In the genomic region with DNA sequence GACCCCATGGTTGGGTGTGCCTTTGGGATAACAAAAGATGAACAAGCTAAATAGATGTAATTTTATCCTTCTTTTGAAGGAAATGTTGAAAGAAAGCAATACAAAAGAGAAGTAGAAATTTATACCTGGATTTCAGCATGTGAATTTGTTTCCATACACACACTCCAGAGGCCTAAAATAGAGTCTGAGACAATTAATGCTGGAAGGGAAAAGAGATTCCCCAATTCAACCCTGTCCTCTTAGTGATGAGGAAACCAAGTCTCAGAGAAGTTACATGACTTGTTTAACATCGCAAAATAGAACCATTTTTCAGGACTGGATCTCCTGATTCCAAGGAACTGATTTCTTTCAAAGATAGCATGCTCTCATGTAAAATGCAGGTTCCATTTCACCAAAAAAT, we compare ENCODE assay signal across 25 cellular contexts. TPM values are rescaled to one million over a fixed set of nuclear protein-coding genes. Genes with fewer than 3 reads are reported as not detected.
"Had no signal": no experiment of that assay in that cellular context is flagged by ENCODE, and none has a peak within 500 bp of the region (broad histone marks: within the 10 kb centered on the region; RNA-seq: fewer than 3 reads in every experiment).

No MANE protein-coding gene starts in this region.

- DNase-seq: activated CD4-positive, alpha-beta memory T cell treated with anti-CD3 and anti-CD28 coated beads for 36 hours; activated CD4-positive, alpha-beta T cell treated with anti-CD3 and anti-CD28 coated beads, Interleukin-2, amount 10 ng/mL, durations not matched to agents 7 days and 5 days; activated CD4-positive, CD25-positive, alpha-beta regulatory T cell; activated CD8-positive, alpha-beta memory T cell treated with anti-CD3 and anti-CD28 coated beads for 24 hours; activated effector memory CD4-positive, alpha-beta T cell treated with anti-CD3 and anti-CD28 coated beads, Interleukin-2, amount 50 U/mL, for 16 hours; activated naive CD4-positive, alpha-beta T cell treated with Interleukin-2 at 50 U/mL for 16 hours; activated T-cell treated with anti-CD3 and anti-CD28 coated beads, Interleukin-2, amount 50 U/mL, for 4 hours; MG63; MV-4-11; NCI-H1105; NCI-H1436; NCI-H1694 treated with DMSO at 0.1 percent for 48 hours; NCI-H2029 treated with DMSO at 0.1 percent for 48 hours; NCI-H345; NCI-H510A; NCI-H69; Peyer's patch; Right ventricle myocardium superior; SJCRH30; SK-N-SH; T-helper 1 cell had no signal

- H3K4me1 Mint-ChIP-seq: activated CD4-positive, alpha-beta T cell treated with anti-CD3 and anti-CD28 coated beads, Interleukin-2, amount 10 ng/mL, durations not matched to agents 7 days and 5 days had no signal

- H3K36me3 Mint-ChIP-seq: activated CD4-positive, alpha-beta memory T cell treated with anti-CD3 and anti-CD28 coated beads for 36 hours; activated naive CD4-positive, alpha-beta T cell treated with anti-CD3 and anti-CD28 coated beads, Interleukin-2, amount 50 U/mL, for 72 hours had no signal

- H3K27ac ChIP-seq: RWPE1, SJCRH30, VCaP had no signal

- H3K36me3 ChIP-seq: MG63, Peyer's patch, SJCRH30 had no signal

- H3K9me3 ChIP-seq: MG63, Peyer's patch, SJCRH30, SK-N-SH had no signal

- H3K9me3 Mint-ChIP-seq: activated CD4-positive, alpha-beta memory T cell treated with anti-CD3 and anti-CD28 coated beads for 36 hours; activated CD4-positive, alpha-beta T cell treated with anti-CD3 and anti-CD28 coated beads, Interleukin-2, amount 10 ng/mL, durations not matched to agents 7 days and 5 days; activated naive CD4-positive, alpha-beta T cell treated with anti-CD3 and anti-CD28 coated beads, Interleukin-2, amount 50 U/mL, for 72 hours; activated T-cell treated with anti-CD3 and anti-CD28 coated beads, Interleukin-2, amount 50 U/mL, for 4 hours had no signal

- ATAC-seq: activated naive CD4-positive, alpha-beta T cell treated with anti-CD3 and anti-CD28 coated beads, Interleukin-2, amount 50 U/mL, for 72 hours; activated T-cell treated with anti-CD3 and anti-CD28 coated beads, Interleukin-2, amount 50 U/mL, for 4 hours had no signal

- H3K4me3 ChIP-seq: MG63, Peyer's patch, SJCRH30 had no signal

- H3K4me3 Mint-ChIP-seq: activated CD4-positive, alpha-beta memory T cell treated with anti-CD3 and anti-CD28 coated beads for 36 hours; activated CD4-positive, alpha-beta T cell treated with anti-CD3 and anti-CD28 coated beads, Interleukin-2, amount 10 ng/mL, durations not matched to agents 7 days and 5 days; activated T-cell treated with anti-CD3 and anti-CD28 coated beads, Interleukin-2, amount 50 U/mL, for 4 hours had no signal

- H3K4me1 ChIP-seq: Peyer's patch had no signal

- H3K27me3 Mint-ChIP-seq: activated CD4-positive, alpha-beta T cell treated with anti-CD3 and anti-CD28 coated beads, Interleukin-2, amount 10 ng/mL, durations not matched to agents 7 days and 5 days had no signal

- H3K27ac Mint-ChIP-seq: activated CD4-positive, alpha-beta memory T cell treated with anti-CD3 and anti-CD28 coated beads for 36 hours; activated CD4-positive, alpha-beta T cell treated with anti-CD3 and anti-CD28 coated beads, Interleukin-2, amount 10 ng/mL, durations not matched to agents 7 days and 5 days; activated naive CD4-positive, alpha-beta T cell treated with anti-CD3 and anti-CD28 coated beads, Interleukin-2, amount 50 U/mL, for 72 hours had no signal

- H3K9ac ChIP-seq: SK-N-SH had no signal

- H3K27me3 ChIP-seq: MG63, Peyer's patch, SJCRH30 had no signal

RNA-seq across cellular contexts. Expression of gene MYOZ2, which starts 37.3 kb away (rescaled TPM):
- total RNA-seq: activated CD4-positive, alpha-beta memory T cell treated with anti-CD3 and anti-CD28 coated beads for 36 hours; activated CD4-positive, alpha-beta T cell treated with anti-CD3 and anti-CD28 coated beads, Interleukin-2, amount 10 ng/mL, durations not matched to agents 7 days and 5 days; activated naive CD4-positive, alpha-beta T cell treated with anti-CD3 and anti-CD28 coated beads, Interleukin-2, amount 50 U/mL, for 72 hours; activated T-cell treated with anti-CD3 and anti-CD28 coated beads, Interleukin-2, amount 50 U/mL, for 4 hours; Peyer's patch; T-helper 2 cell treated with Interferon-gamma antibody and Interleukin-4, amounts not matched to agents 100 ng/mL and 5 ng/mL, for 36 hours had no signal
